9 cellular contexts compared by ENCODE assay signal in genomic region chr1:198922638-198923430, GRCh38.
DNase-seq lines count a peak whose midpoint lies in the region; ATAC-seq and TF ChIP-seq lines count a peak whose summit lies in the region.
"Had no signal": no experiment of that assay in that cellular context is flagged by ENCODE, and none has a peak within 500 bp of the region (broad histone marks: within the 10 kb centered on the region; RNA-seq: fewer than 3 reads in every experiment).

No MANE protein-coding gene starts in this region.

- no peak overlapping the region for H2AFZ ChIP-seq in SU-DHL-6 (ENCODE audit: low read depth, low read length, severe bottlenecking)

- H3K36me3 Mint-ChIP-seq in activated naive CD4-positive, alpha-beta T cell treated with anti-CD3 and anti-CD28 coated beads, Interleukin-2, amount 50 U/mL, for 24 hours, result peaks cover 4% of the 10 kb centered on the region

- no peak overlapping the region for H3K4me3 Mint-ChIP-seq in activated naive CD4-positive, alpha-beta T cell treated with anti-CD3 and anti-CD28 coated beads, Interleukin-2, amount 50 U/mL, for 24 hours

- H3K9ac ChIP-seq in SU-DHL-6 (ENCODE audit: low read length), result no peak overlapping the region

- no peaks in the 10 kb centered on the region for H3K9me3 ChIP-seq in SU-DHL-6 (ENCODE audit: insufficient read depth, low read length)
- peaks cover 0 to 6% (median 0%) of the 10 kb centered on the region in 4 donors for H3K9me3 ChIP-seq in tibial nerve

- 0 out of 2 replicates have a peak, but pooled peaks cover 3% of the 10 kb centered on the region for H4K20me1 ChIP-seq in SU-DHL-6 (ENCODE audit: low read depth, low read length)

- peak; percentile 43 for ATAC-seq in HG02981 (IDR thresholded peaks at IDR 0.05; ENCODE audit: unreplicated experiment)

- peaks cover 36% of the 10 kb centered on the region for H3F3A ChIP-seq in SU-DHL-6 (ENCODE audit: insufficient read depth)

- H3K4me1 ChIP-seq in tibial nerve, result peaks cover 0 to 12% (median 0%) of the 10 kb centered on the region in 4 donors

- no peaks in the 10 kb centered on the region for H3K9me2 ChIP-seq in SU-DHL-6 (replicated peaks; ENCODE audit: insufficient read depth, low read length)

- peak; percentile 31 to 47 for TF ChIP-seq EP300 in tibial nerve (IDR thresholded peaks at IDR 0.05)

- TF ChIP-seq POLR2A in tibial nerve (IDR thresholded peaks at IDR 0.05), result no peak

- peaks cover 74% of the 10 kb centered on the region for H3K4me1 Mint-ChIP-seq in activated naive CD4-positive, alpha-beta T cell treated with anti-CD3 and anti-CD28 coated beads, Interleukin-2, amount 50 U/mL, for 24 hours

- WGBS in tibial nerve, 2 donors, result 86 to 87% methylated on average over 5 of the region's 5 CpGs

- peaks cover 99% of the 10 kb centered on the region for H3K79me2 ChIP-seq in SU-DHL-6 (ENCODE audit: insufficient read depth, low read length)

- H3K27me3 ChIP-seq in SU-DHL-6 (ENCODE audit: low read length) (no peaks in the 10 kb centered on the region), tibial nerve (no peaks in the 10 kb centered on the region)

- peak overlapping the region; percentile 55 for H3K27ac ChIP-seq in SU-DHL-6 (ENCODE audit: low read depth, low read length)
- H3K27ac ChIP-seq in tibial nerve, result peak overlapping the region in 1 of 4 donors; percentile 18

- H3K4me2 ChIP-seq in SU-DHL-6 (ENCODE audit: low read depth, low read length, poor library complexity, severe bottlenecking), result peak overlapping the region; percentile 100

- H3K27me3 Mint-ChIP-seq in activated naive CD4-positive, alpha-beta T cell treated with anti-CD3 and anti-CD28 coated beads, Interleukin-2, amount 50 U/mL, for 24 hours, result no peaks in the 10 kb centered on the region

- H3K4me3 ChIP-seq in SU-DHL-6 (ENCODE audit: insufficient read depth, low read length, poor library complexity, severe bottlenecking) (peak overlapping the region; percentile 0), tibial nerve (no peak overlapping the region)

- peak overlapping the region; percentile 90 for H3K27ac Mint-ChIP-seq in activated naive CD4-positive, alpha-beta T cell treated with anti-CD3 and anti-CD28 coated beads, Interleukin-2, amount 50 U/mL, for 24 hours

- H3K36me3 ChIP-seq in SU-DHL-6 (ENCODE audit: low read length), result peaks cover 38% of the 10 kb centered on the region
- no peaks in the 10 kb centered on the region for H3K36me3 ChIP-seq in tibial nerve

- DNase-seq in activated naive CD4-positive, alpha-beta T cell (lab: John Stamatoyannopoulos, UW), result no peak
- no peak for DNase-seq in tibial nerve (ENCODE audit: low spot score in 2 of 2)
- DNase-seq in stimulated activated CD4-positive, alpha-beta T cell treated with anti-CD3 and anti-CD28 coated beads, Interleukin-12 subunit alpha, Interleukin-12 subunit beta, amount 100 ng/mL, for 4 hours, result no peak
- DNase-seq in NCI-H2196 treated with DMSO at 0.1 percent for 48 hours (lab: John Stamatoyannopoulos, UW; ENCODE audit: unreplicated experiment), result no peak
- DNase-seq in GM03348 (ENCODE audit: low spot score), result no peak
- DNase-seq: Kasumi-1 had no signal

- H3K9me3 Mint-ChIP-seq in activated naive CD4-positive, alpha-beta T cell treated with anti-CD3 and anti-CD28 coated beads, Interleukin-2, amount 50 U/mL, for 24 hours, result no peaks in the 10 kb centered on the region

- TF ChIP-seq CTCF in SU-DHL-6 (IDR thresholded peaks at IDR 0.05; ENCODE audit: insufficient read depth, low read length, poor library complexity, severe bottlenecking) (no peak), tibial nerve (IDR thresholded peaks at IDR 0.05) (no peak)
